ENCODE assay signal across 12 cellular contexts in genomic region chr4:6939761-6940743, GRCh38. TPM values are rescaled to one million over a fixed set of nuclear protein-coding genes. Genes with fewer than 3 reads are reported as not detected.
A peak's percentile ranks its signal among the peaks of the same experiment; 100 is the strongest.
DNase-seq lines count a peak whose midpoint lies in the region; ATAC-seq and TF ChIP-seq lines count a peak whose summit lies in the region.
"Had no signal": no experiment of that assay in that cellular context is flagged by ENCODE, and none has a peak within 500 bp of the region (broad histone marks: within the 10 kb centered on the region; RNA-seq: fewer than 3 reads in every experiment).

No MANE protein-coding gene starts in this region.

- H3K36me3 Mint-ChIP-seq in MCF 10A (ENCODE audit: insufficient read depth, unreplicated experiment) = peaks cover 6% of the 10 kb centered on the region

- H3K27ac Mint-ChIP-seq in MCF 10A (ENCODE audit: low read depth, unreplicated experiment) = peak overlapping the region; percentile 95

- peaks cover 32% of the 10 kb centered on the region for H3K4me1 Mint-ChIP-seq in MCF 10A (ENCODE audit: insufficient read depth, unreplicated experiment)

- intact Hi-C loops in MCF 10A (cut with micrococcal nuclease) = no loop called here
- intact Hi-C loops in mammary epithelial cell (cut with micrococcal nuclease) = no loop called here
- intact Hi-C loops in esophagus muscularis mucosa (cut with DNase I) = no loop called here

- no peaks in the 10 kb centered on the region for H3K9me3 Mint-ChIP-seq in MCF 10A (ENCODE audit: unreplicated experiment)

- no TSS peak for BruUV-seq in MCF 10A (replicated peaks; lab: Mats Ljungman, UMichigan)
- no TSS peak for BruUV-seq in mammary epithelial cell (replicated peaks; lab: Mats Ljungman, UMichigan)

- H3K9me2 ChIP-seq in Karpas-422 (replicated peaks; ENCODE audit: insufficient read depth, low read length) = no peaks in the 10 kb centered on the region

- DNase-seq in MCF 10A (ENCODE audit: unreplicated experiment) = no peak
- no peak for DNase-seq in mammary epithelial cell
- DNase-seq in NOMO-1 (lab: John Stamatoyannopoulos, UW; ENCODE audit: unreplicated experiment in 2 of 2) = peak; percentile 53 to 67
- DNase-seq in esophagus muscularis mucosa (ENCODE audit: extremely low spot score) = no peak
- no peak for DNase-seq in upper lobe of left lung
- DNase-seq in Karpas-422 = no peak
- DNase-seq: cortex of kidney, NCI-H1105 had no signal

- in situ Hi-C loops in mammary epithelial cell (cut with MboI; ENCODE audit: low sequenced_read_pairs in 2 of 2) = no loop called here

- no peak overlapping the region for H3K4me3 ChIP-seq in mammary epithelial cell (replicated peaks in 1 of 3; ENCODE audit: insufficient read depth in 1 of 3, low read depth in 2 of 3, low read length in 3 of 3)
- no peak overlapping the region for H3K4me3 ChIP-seq in esophagus muscularis mucosa
- H3K4me3 ChIP-seq in upper lobe of left lung = no peak overlapping the region
- H3K4me3 ChIP-seq in Karpas-422 (ENCODE audit: low read length) = no peak overlapping the region
- H3K4me3 ChIP-seq: lung had no signal

- H3K27me3 ChIP-seq in mammary epithelial cell (ENCODE audit: insufficient read depth, low read length) = no peaks in the 10 kb centered on the region
- H3K27me3 ChIP-seq in esophagus muscularis mucosa = no peaks in the 10 kb centered on the region
- no peaks in the 10 kb centered on the region for H3K27me3 ChIP-seq in upper lobe of left lung
- H3K27me3 ChIP-seq in Karpas-422 (ENCODE audit: low read length) = no peaks in the 10 kb centered on the region

- H3K27ac ChIP-seq in mammary epithelial cell (ENCODE audit: insufficient read depth, low read depth, low read length) (no peak overlapping the region), esophagus muscularis mucosa (replicated peaks in 1 of 4) (peak overlapping the region; percentile 46 to 68 (median 59)), upper lobe of left lung (peak overlapping the region; percentile 63 to 83 (median 78)), Karpas-422 (ENCODE audit: low read length) (no peak overlapping the region)
- H3K27ac ChIP-seq: C4-2B had no signal

- H3K9me3 ChIP-seq in mammary epithelial cell (replicated peaks; ENCODE audit: insufficient read depth, low read length) (no peaks in the 10 kb centered on the region), esophagus muscularis mucosa (no peaks in the 10 kb centered on the region), upper lobe of left lung (no peaks in the 10 kb centered on the region), Karpas-422 (ENCODE audit: low read length) (no peaks in the 10 kb centered on the region)

- dilution Hi-C loops in mammary epithelial cell (cut with HindIII; ENCODE audit: low sequenced_read_pairs) = no loop called here

- H3K4me1 ChIP-seq in mammary epithelial cell (ENCODE audit: insufficient read depth, low read length) = peaks cover 28% of the 10 kb centered on the region
- peaks cover 21 to 45% (median 38%) of the 10 kb centered on the region in 4 donors for H3K4me1 ChIP-seq in esophagus muscularis mucosa
- peaks cover 49 to 62% (median 56%) of the 10 kb centered on the region in 4 donors for H3K4me1 ChIP-seq in upper lobe of left lung
- H3K4me1 ChIP-seq in Karpas-422 (ENCODE audit: low read length) = peaks cover 17% of the 10 kb centered on the region

- H3K27me3 Mint-ChIP-seq in MCF 10A (ENCODE audit: insufficient read depth, unreplicated experiment) = no peaks in the 10 kb centered on the region

- H2AFZ ChIP-seq in mammary epithelial cell (ENCODE audit: low read depth, low read length) = no peak overlapping the region
- no peak overlapping the region for H2AFZ ChIP-seq in Karpas-422 (ENCODE audit: low read length)

- WGBS in mammary epithelial cell (ENCODE audit: low coverage, missing lambda C conversion rate) = 93% methylated on average over 10 of the region's 24 CpGs
- WGBS in esophagus muscularis mucosa = 91% methylated on average over 22 of the region's 24 CpGs
- 68 to 83% methylated on average over 24 of the region's 24 CpGs for WGBS in upper lobe of left lung, 2 donors

- POLR2A ChIA-PET in MCF 10A (lab: Yijun Ruan, JAX) = no interaction called here

- no peak overlapping the region for H3K4me3 Mint-ChIP-seq in MCF 10A (ENCODE audit: unreplicated experiment)

- H3K79me2 ChIP-seq in mammary epithelial cell (ENCODE audit: insufficient read depth, low read length) (peaks cover 12% of the 10 kb centered on the region), Karpas-422 (ENCODE audit: low read length) (no peaks in the 10 kb centered on the region)

- no peaks in the 10 kb centered on the region for H4K20me1 ChIP-seq in mammary epithelial cell (ENCODE audit: insufficient read depth, low read length)
- peaks cover 35% of the 10 kb centered on the region for H4K20me1 ChIP-seq in Karpas-422 (ENCODE audit: insufficient read depth, low read depth, low read length)

- H3K4me2 ChIP-seq in mammary epithelial cell (ENCODE audit: insufficient read depth, low read depth, low read length) = no peak overlapping the region
- no peak overlapping the region for H3K4me2 ChIP-seq in Karpas-422 (ENCODE audit: low read depth, low read length, poor library complexity, severe bottlenecking)

- TF ChIP-seq POLR2A in esophagus muscularis mucosa (IDR thresholded peaks at IDR 0.05; ENCODE audit: low read depth) (no peak), upper lobe of left lung (IDR thresholded peaks at IDR 0.05) (peak in 1 of 4 donors; percentile 15)

- no peaks in the 10 kb centered on the region for H3K36me3 ChIP-seq in mammary epithelial cell (ENCODE audit: insufficient read depth, low read length)
- peaks cover 0 to 12% (median 0%) of the 10 kb centered on the region in 4 donors for H3K36me3 ChIP-seq in esophagus muscularis mucosa
- H3K36me3 ChIP-seq in upper lobe of left lung = peaks cover 0 to 2% (median 0%) of the 10 kb centered on the region in 4 donors
- H3K36me3 ChIP-seq in Karpas-422 (ENCODE audit: insufficient read depth, low read length) = no peaks in the 10 kb centered on the region

- no peak for TF ChIP-seq EP300 in esophagus muscularis mucosa (IDR thresholded peaks at IDR 0.05)
- no peak for TF ChIP-seq EP300 in upper lobe of left lung (IDR thresholded peaks at IDR 0.05)

- CTCF ChIA-PET in MCF 10A (lab: Yijun Ruan, JAX) = interaction anchor here (0.6 kb wide), 1 partner anchor 33 kb away, joined by 6 read pairs; no protein-coding TSS in a partner anchor
- CTCF ChIA-PET in mammary epithelial cell (lab: Charles Lee; ENCODE audit: low non-redundant PET) = no interaction called here

- H3K9ac ChIP-seq in mammary epithelial cell (ENCODE audit: insufficient read depth, low read length) (no peak overlapping the region), Karpas-422 (ENCODE audit: low read length) (no peak overlapping the region)

- TF ChIP-seq CTCF in MCF 10A (IDR thresholded peaks at IDR 0.05; ENCODE audit: unreplicated experiment) = no peak
- no peak for TF ChIP-seq CTCF in mammary epithelial cell (conservative IDR thresholded peaks at IDR 0.05 in 1 of 2, IDR thresholded peaks at IDR 0.05 in 1 of 2; ENCODE audit: extremely low read depth in 1 of 2, insufficient read depth in 1 of 2, low read depth in 1 of 2, low read length in 2 of 2)
- TF ChIP-seq CTCF in esophagus muscularis mucosa (IDR thresholded peaks at IDR 0.05) = no peak
- no peak for TF ChIP-seq CTCF in upper lobe of left lung (IDR thresholded peaks at IDR 0.05)

- no peak for ATAC-seq in upper lobe of left lung (ENCODE audit: low FRiP score in 2 of 2)
- no peak for ATAC-seq in HG03196 (IDR thresholded peaks at IDR 0.05; ENCODE audit: unreplicated experiment)
- no peak for ATAC-seq in GM18502 (IDR thresholded peaks at IDR 0.05; ENCODE audit: poor library complexity, unreplicated experiment)

RNA-seq across cellular contexts. Expression of gene TBC1D14, which starts 30.4 kb away (rescaled TPM):
- 52.6 and 55.1 TPM in 2 replicates for total RNA-seq in MCF 10A (2022)
- total RNA-seq in mammary epithelial cell = 10 to 100 TPM; 62.9 to 89.5 TPM
- polyA plus RNA-seq in mammary epithelial cell = 44.2 TPM
- polyA minus RNA-seq in mammary epithelial cell = 51.9 TPM
- total RNA-seq in esophagus muscularis mucosa = 10 to 100 TPM; 37.0 to 49.4 (median 44.2) TPM
- total RNA-seq in upper lobe of left lung = 10 to 100 TPM; 47.7 to 61.8 (median 57.8) TPM
- total RNA-seq in Karpas-422 (2014; rRNA removed; shearing (Covaris generic); ENCODE audit: low replicate concordance) = 31.7 and 35.2 TPM in 2 replicates

Comparison
In these comparisons a context has a peak if more than half of its experiments do, and no peak if none do; other contexts are left out.
1. DNase-seq: peak in NOMO-1 (2 of 2); none in MCF 10A (single experiment), mammary epithelial cell (single experiment), esophagus muscularis mucosa (single experiment), upper lobe of left lung (0 of 2) and Karpas-422 (single experiment).
2. H3K27ac ChIP-seq: peak in esophagus muscularis mucosa (4 of 4) and upper lobe of left lung (4 of 4); none in mammary epithelial cell (single experiment) and Karpas-422 (single experiment).